In genomic region chr7:27164381-27165088, GRCh38 we compare ENCODE assay signal across 8 cellular contexts.
DNase-seq lines count a peak whose midpoint lies in the region; ATAC-seq and TF ChIP-seq lines count a peak whose summit lies in the region.

No MANE protein-coding gene starts in this region.

- peaks cover 63% of the 10 kb centered on the region for H3K36me3 Mint-ChIP-seq in nephron (ENCODE audit: low read depth)

- H3K27ac ChIP-seq in duodenal mucosa (ENCODE audit: low read depth, low read length), result peak overlapping the region; percentile 39

- H3K27me3 Mint-ChIP-seq in nephron (ENCODE audit: low read depth), result peaks cover 5% of the 10 kb centered on the region

- peaks cover 14% of the 10 kb centered on the region for H3K4me1 Mint-ChIP-seq in nephron

- ATAC-seq in GM21619 (IDR thresholded peaks at IDR 0.05; ENCODE audit: unreplicated experiment), result no peak

- peak overlapping the region; percentile 92 to 95 (median 93) for H3K4me3 Mint-ChIP-seq in nephron

- no peak overlapping the region for H3K9ac ChIP-seq in duodenal mucosa (ENCODE audit: low read depth in 1 of 2, low read length in 2 of 2)

- peak overlapping the region; percentile 87 for H3K4me3 ChIP-seq in AG09309 (ENCODE audit: control insufficient read depth, low read depth, low read length)
- no peak overlapping the region for H3K4me3 ChIP-seq in duodenal mucosa (ENCODE audit: low read depth in 1 of 2, low read length in 2 of 2)

- H3K9me3 ChIP-seq in duodenal mucosa (ENCODE audit: control insufficient read depth in 1 of 2, low read length in 2 of 2), result no peaks in the 10 kb centered on the region

- peak; percentile 32 for TF ChIP-seq CTCF in AG09309 (IDR thresholded peaks at IDR 0.05; ENCODE audit: control insufficient read depth, insufficient read depth, low read depth, low read length, missing control alignments)
- TF ChIP-seq CTCF in nephron (IDR thresholded peaks at IDR 0.05; ENCODE audit: unreplicated experiment in 3 of 3), result peak in 1 of 3 experiments; percentile 10

- H3K9me3 Mint-ChIP-seq in nephron, result no peaks in the 10 kb centered on the region

- H3K36me3 ChIP-seq in duodenal mucosa (ENCODE audit: control insufficient read depth in 1 of 2, insufficient read depth in 2 of 2, low read length in 2 of 2), result no peaks in the 10 kb centered on the region

- peaks cover 0 to 17% of the 10 kb centered on the region in 2 donors for H3K4me1 ChIP-seq in duodenal mucosa (ENCODE audit: control insufficient read depth in 1 of 2, insufficient read depth in 2 of 2, low read length in 2 of 2)

- peak overlapping the region; percentile 99 to 100 (median 99) for H3K27ac Mint-ChIP-seq in nephron

- H3K27me3 ChIP-seq in duodenal mucosa (ENCODE audit: control insufficient read depth in 1 of 2, insufficient read depth in 2 of 2, low read length in 2 of 2), result peaks cover 88 to 89% of the 10 kb centered on the region in 2 donors

- DNase-seq in AG09309 (ENCODE audit: low read depth) (no peak), HK-2 (ENCODE audit: unreplicated experiment) (peak; percentile 56), NCI-H446 (lab: John Stamatoyannopoulos, UW) (no peak), NCI-H187 (lab: John Stamatoyannopoulos, UW) (no peak)
- no peak for DNase-seq in activated effector memory CD4-positive, alpha-beta T cell treated with Interleukin-2 at 50 U/mL for 16 hours
